Comparison of ENCODE assay signal across 34 cellular contexts in the genomic region with DNA sequence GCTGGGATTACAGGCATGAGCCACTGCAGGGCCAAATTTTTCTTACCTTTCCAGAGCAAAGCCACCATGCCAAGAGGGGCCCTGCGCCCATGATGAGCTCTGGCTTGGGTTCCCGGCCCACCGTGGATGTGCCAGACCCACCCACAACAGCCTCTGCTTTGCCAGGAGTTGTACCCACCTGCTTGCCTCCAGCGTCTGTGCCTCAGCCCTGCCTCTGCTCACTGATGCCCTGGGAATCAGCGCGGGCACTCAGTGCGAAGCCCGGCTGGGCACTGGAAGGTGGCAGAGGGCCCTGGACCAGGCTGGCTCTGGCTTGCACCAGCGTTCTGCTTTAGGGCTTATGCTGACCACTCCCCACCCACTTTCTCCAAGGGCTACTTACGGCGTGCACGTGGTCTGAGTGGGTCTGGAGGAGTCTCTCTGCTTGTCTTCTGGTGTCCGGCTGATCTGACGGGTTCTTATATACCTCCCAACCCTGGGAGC. TPM values are rescaled to one million over a fixed set of nuclear protein-coding genes. Genes with fewer than 3 reads are reported as not detected.
"Had no signal": no experiment of that assay in that cellular context is flagged by ENCODE, and none has a peak within 500 bp of the region (broad histone marks: within the 10 kb centered on the region; RNA-seq: fewer than 3 reads in every experiment).

Gene MLN (minus strand): TSS at position 433 of the 483 bp plus-strand sequence. CDS start 2,840 bp downstream, outside the sequence.

- H3K4me3 ChIP-seq: adrenal gland, body of pancreas, K562, SJCRH30, SK-N-MC had no signal

- H3K27ac Mint-ChIP-seq: activated CD4-positive, alpha-beta T cell treated with anti-CD3 and anti-CD28 coated beads for 36 hours; activated CD4-positive, alpha-beta T cell treated with anti-CD3 and anti-CD28 coated beads, Interleukin-2, amount 10 ng/mL, durations not matched to agents 7 days and 5 days; activated CD8-positive, alpha-beta T cell treated with anti-CD3 and anti-CD28 coated beads, Interleukin-2, amount 10 ng/mL, durations not matched to agents 7 days and 5 days; activated naive CD4-positive, alpha-beta T cell treated with anti-CD3 and anti-CD28 coated beads for 36 hours; activated naive CD4-positive, alpha-beta T cell treated with anti-CD3 and anti-CD28 coated beads, Interleukin-2, amount 50 U/mL, for 72 hours; activated T-cell treated with anti-CD3 and anti-CD28 coated beads, Interleukin-2, amount 50 U/mL, for 24 hours; activated T-helper 2 cell treated with anti-CD3 and anti-CD28 coated beads, Interferon-gamma antibody, Interleukin-2, Interleukin-4, amounts not matched to agents 10 μg/mL and 5 μg/mL and 100 μg/mL, durations not matched to agents 14 hours and 24 hours and 36 hours; T-helper 2 cell treated with Interferon-gamma antibody and Interleukin-4, amounts not matched to agents 5 μg/mL and 100 μg/mL, for 36 hours; WTC11 had no signal

- H3K4me1 ChIP-seq: adrenal gland, body of pancreas had no signal

- H3K36me3 ChIP-seq: adrenal gland, SJCRH30 had no signal

- H3K4me3 Mint-ChIP-seq: activated CD4-positive, alpha-beta T cell treated with anti-CD3 and anti-CD28 coated beads for 36 hours; activated CD4-positive, alpha-beta T cell treated with anti-CD3 and anti-CD28 coated beads, Interleukin-2, amount 10 ng/mL, durations not matched to agents 7 days and 5 days; activated CD8-positive, alpha-beta T cell treated with anti-CD3 and anti-CD28 coated beads, Interleukin-2, amount 10 ng/mL, durations not matched to agents 7 days and 5 days; activated naive CD4-positive, alpha-beta T cell treated with anti-CD3 and anti-CD28 coated beads for 36 hours; activated T-cell treated with anti-CD3 and anti-CD28 coated beads, Interleukin-2, amount 50 U/mL, for 24 hours; T-helper 2 cell treated with Interferon-gamma antibody and Interleukin-4, amounts not matched to agents 5 μg/mL and 100 μg/mL, for 36 hours; WTC11 had no signal

- H3K36me3 Mint-ChIP-seq: activated naive CD4-positive, alpha-beta T cell treated with anti-CD3 and anti-CD28 coated beads, Interleukin-2, amount 50 U/mL, for 72 hours; WTC11 had no signal

- DNase-seq: activated CD4-positive, alpha-beta T cell treated with anti-CD3 and anti-CD28 coated beads for 36 hours; activated CD4-positive, alpha-beta T cell treated with anti-CD3 and anti-CD28 coated beads, Interleukin-2, amount 10 ng/mL, durations not matched to agents 7 days and 5 days; activated CD4-positive, alpha-beta T cell treated with anti-CD3 and anti-CD28 coated beads, Interleukin-2, amount 50 U/mL, for 48 hours; activated CD8-positive, alpha-beta T cell treated with anti-CD3 and anti-CD28 coated beads, Interleukin-2, amount 10 ng/mL, durations not matched to agents 7 days and 5 days; activated gamma-delta T cell treated with Interleukin-2 at 50 U/mL for 16 hours; activated naive CD4-positive, alpha-beta T cell treated with anti-CD3 and anti-CD28 coated beads for 36 hours; activated T-cell treated with anti-CD3 and anti-CD28 coated beads, Interleukin-2, amount 50 U/mL, for 24 hours; adrenal gland; body of pancreas; central memory CD4-positive, alpha-beta T cell; IMR-90; NCI-H1105; NCI-H1417 treated with DMSO at 0.1 percent for 48 hours; NCI-H187 treated with DMSO at 0.1 percent for 48 hours; NCI-H2081; NCI-H2171 treated with DMSO at 0.1 percent for 48 hours; NCI-H2227 treated with DMSO at 0.1 percent for 48 hours; NCI-H446 treated with DMSO at 0.1 percent for 48 hours; NCI-H524 treated with DMSO at 0.1 percent for 48 hours; NCI-H748 treated with DMSO at 0.1 percent for 48 hours; NK-92 treated with Interleukin-12 subunit alpha and Interleukin-12 subunit beta, amount 100 ng/mL, for 24 hours; SHP77; SJCRH30 had no signal

- H3K9me3 Mint-ChIP-seq: activated CD4-positive, alpha-beta T cell treated with anti-CD3 and anti-CD28 coated beads, Interleukin-2, amount 10 ng/mL, durations not matched to agents 7 days and 5 days; activated naive CD4-positive, alpha-beta T cell treated with anti-CD3 and anti-CD28 coated beads for 36 hours; activated naive CD4-positive, alpha-beta T cell treated with anti-CD3 and anti-CD28 coated beads, Interleukin-2, amount 50 U/mL, for 72 hours; activated T-cell treated with anti-CD3 and anti-CD28 coated beads, Interleukin-2, amount 50 U/mL, for 24 hours; activated T-helper 2 cell treated with anti-CD3 and anti-CD28 coated beads, Interferon-gamma antibody, Interleukin-2, Interleukin-4, amounts not matched to agents 10 μg/mL and 5 μg/mL and 100 μg/mL, durations not matched to agents 14 hours and 24 hours and 36 hours; T-helper 2 cell treated with Interferon-gamma antibody and Interleukin-4, amounts not matched to agents 5 μg/mL and 100 μg/mL, for 36 hours; WTC11 had no signal

- H3K9me3 ChIP-seq: adrenal gland, body of pancreas, SJCRH30 had no signal

- H3K27ac ChIP-seq: adrenal gland, body of pancreas, SJCRH30, SK-N-MC had no signal

- H3K27me3 ChIP-seq: body of pancreas, SJCRH30 had no signal

RNA-seq across cellular contexts. Expression of gene MLN, which starts in this region (rescaled TPM):
- total RNA-seq: activated CD4-positive, alpha-beta T cell treated with anti-CD3 and anti-CD28 coated beads for 36 hours; activated CD4-positive, alpha-beta T cell treated with anti-CD3 and anti-CD28 coated beads, Interleukin-2, amount 10 ng/mL, durations not matched to agents 7 days and 5 days; activated CD8-positive, alpha-beta T cell treated with anti-CD3 and anti-CD28 coated beads, Interleukin-2, amount 10 ng/mL, durations not matched to agents 7 days and 5 days; activated naive CD4-positive, alpha-beta T cell treated with anti-CD3 and anti-CD28 coated beads for 36 hours; activated naive CD4-positive, alpha-beta T cell treated with anti-CD3 and anti-CD28 coated beads, Interleukin-2, amount 50 U/mL, for 72 hours; activated T-helper 2 cell treated with anti-CD3 and anti-CD28 coated beads, Interferon-gamma antibody, Interleukin-2, Interleukin-4, amounts not matched to agents 10 μg/mL and 5 μg/mL and 100 μg/mL, durations not matched to agents 14 hours and 24 hours and 36 hours; adrenal gland; astrocyte; body of pancreas; bronchial epithelial cell; IMR-90; K562; M059J; OCI-LY7; SJCRH30; T-helper 1 cell treated with Interleukin-12 subunit alpha and Interleukin-12 subunit beta and Interleukin-4 antibody, amounts not matched to agents 30 ng/mL and 1 ng/mL, for 36 hours; WTC11 had no signal
